Comparison of ENCODE assay signal across 1 cellular context in the genomic region with DNA sequence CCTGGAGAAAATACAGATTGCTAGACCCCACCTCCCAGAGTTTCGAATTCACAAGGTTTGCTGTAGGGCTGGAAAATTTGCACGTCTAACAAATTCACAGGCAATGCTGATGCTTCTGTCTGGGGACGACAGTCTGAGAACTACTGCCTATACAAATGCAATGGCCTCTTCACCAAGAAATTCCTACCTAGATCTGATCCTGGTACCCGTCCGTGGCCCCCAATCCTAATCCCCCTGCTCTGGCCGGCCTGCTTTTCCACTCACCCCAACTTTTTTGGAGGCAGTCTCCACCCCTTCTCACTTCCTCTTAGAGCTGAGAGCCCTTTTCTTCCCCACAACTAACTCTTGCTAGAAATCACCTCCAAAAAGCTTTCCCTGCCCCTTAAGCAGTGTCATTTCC.
TF ChIP-seq lines count a peak whose summit lies in the region.

No MANE protein-coding gene starts in this region.

TF ChIP-seq in WTC11, 78 proteins besides CTCF, POLR2A, EP300 and RAD21 (continued from another document):
- TF ChIP-seq ZNF425 (CRISPR knock-in tag; conservative IDR thresholded peaks at IDR 0.05), result no peak
- TF ChIP-seq ATF6 (CRISPR knock-in tag; IDR thresholded peaks at IDR 0.05), result no peak
- TF ChIP-seq CREM (CRISPR knock-in tag; IDR thresholded peaks at IDR 0.05), result no peak
- no peak for TF ChIP-seq SMAD4 (CRISPR knock-in tag; IDR thresholded peaks at IDR 0.05)
- TF ChIP-seq, protein P1, sequence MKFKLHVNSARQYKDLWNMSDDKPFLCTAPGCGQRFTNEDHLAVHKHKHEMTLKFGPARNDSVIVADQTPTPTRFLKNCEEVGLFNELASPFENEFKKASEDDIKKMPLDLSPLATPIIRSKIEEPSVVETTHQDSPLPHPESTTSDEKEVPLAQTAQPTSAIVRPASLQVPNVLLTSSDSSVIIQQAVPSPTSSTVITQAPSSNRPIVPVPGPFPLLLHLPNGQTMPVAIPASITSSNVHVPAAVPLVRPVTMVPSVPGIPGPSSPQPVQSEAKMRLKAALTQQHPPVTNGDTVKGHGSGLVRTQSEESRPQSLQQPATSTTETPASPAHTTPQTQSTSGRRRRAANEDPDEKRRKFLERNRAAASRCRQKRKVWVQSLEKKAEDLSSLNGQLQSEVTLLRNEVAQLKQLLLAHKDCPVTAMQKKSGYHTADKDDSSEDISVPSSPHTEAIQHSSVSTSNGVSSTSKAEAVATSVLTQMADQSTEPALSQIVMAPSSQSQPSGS (CRISPR knock-in tag; IDR thresholded peaks at IDR 0.05; ENCODE audit: borderline replicate concordance, low read depth), result no peak
